Comparison of ENCODE assay signal across 12 cellular contexts in the genomic region with DNA sequence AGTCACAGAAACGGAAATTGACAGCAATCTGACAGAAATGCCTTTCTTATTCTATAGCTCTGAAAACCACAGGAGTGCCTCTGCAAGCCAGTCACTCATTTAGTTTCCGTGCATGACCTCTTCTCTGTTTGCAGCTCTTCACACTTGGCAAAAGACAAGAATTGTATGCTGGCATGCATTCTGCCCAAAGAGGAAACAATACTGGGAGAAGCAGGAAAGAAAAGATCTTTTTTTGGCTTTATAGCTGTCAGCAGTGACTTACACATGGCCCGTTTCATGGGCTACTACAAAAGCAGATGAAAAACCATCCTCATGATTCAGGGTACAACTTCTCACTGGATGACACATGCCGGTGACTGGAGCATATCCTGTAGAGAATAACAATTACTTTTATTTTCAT.
A peak's percentile ranks its signal among the peaks of the same experiment; 100 is the strongest.
DNase-seq lines count a peak whose midpoint lies in the region; ATAC-seq lines count a peak whose summit lies in the region.
"Had no signal": no experiment of that assay in that cellular context is flagged by ENCODE, and none has a peak within 500 bp of the region (broad histone marks: within the 10 kb centered on the region; RNA-seq: fewer than 3 reads in every experiment).

No MANE protein-coding gene starts in this region.

- H3K4me3 ChIP-seq in SK-N-MC, result no peak overlapping the region
- H3K4me3 ChIP-seq: lung, skin epidermis had no signal

- ATAC-seq in stimulated activated naive CD8-positive, alpha-beta T cell treated with anti-CD3 and anti-CD28 coated beads, Interleukin-15, amount 100 ng/mL, for 72 hours, result peak; percentile 67
- no peak for ATAC-seq in HG03342 (IDR thresholded peaks at IDR 0.05; ENCODE audit: unreplicated experiment)

- H3K9me3 Mint-ChIP-seq in activated naive CD4-positive, alpha-beta T cell treated with anti-CD3 and anti-CD28 coated beads for 36 hours, result no peaks in the 10 kb centered on the region
- H3K9me3 Mint-ChIP-seq in stimulated activated naive CD8-positive, alpha-beta T cell treated with anti-CD3 and anti-CD28 coated beads, Interleukin-15, amount 100 ng/mL, for 72 hours, result no peaks in the 10 kb centered on the region

- H3K9me3 ChIP-seq in SK-N-MC (ENCODE audit: low read depth, low read length), result 0 out of 2 replicates have a peak, but pooled peaks cover 2% of the 10 kb centered on the region
- H3K9me3 ChIP-seq: BE2C had no signal

- peak overlapping the region; percentile 56; the same call in 1 of the 2 replicates for H3K27ac ChIP-seq in SK-N-MC
- H3K27ac ChIP-seq: skin epidermis had no signal

- peaks cover 9% of the 10 kb centered on the region for H3K4me1 Mint-ChIP-seq in activated naive CD4-positive, alpha-beta T cell treated with anti-CD3 and anti-CD28 coated beads for 36 hours (ENCODE audit: low read depth)
- H3K4me1 Mint-ChIP-seq in stimulated activated naive CD8-positive, alpha-beta T cell treated with anti-CD3 and anti-CD28 coated beads, Interleukin-15, amount 100 ng/mL, for 72 hours, result peaks cover 9% of the 10 kb centered on the region

- CTCF ChIA-PET in activated naive CD4-positive, alpha-beta T cell treated with anti-CD3 and anti-CD28 coated beads for 36 hours (lab: Charles Lee), result interaction anchor here (0.6 kb wide), 1 partner anchor 1062 kb away, joined by 3 read pairs; no protein-coding TSS in a partner anchor

- intact Hi-C loops in activated naive CD4-positive, alpha-beta T cell treated with anti-CD3 and anti-CD28 coated beads for 36 hours (cut with micrococcal nuclease), result no loop called here

- DNase-seq in activated naive CD4-positive, alpha-beta T cell treated with anti-CD3 and anti-CD28 coated beads for 36 hours, result peak; percentile 4
- DNase-seq in activated naive CD4-positive, alpha-beta T cell (lab: John Stamatoyannopoulos, UW), result no peak
- DNase-seq in SK-N-MC (ENCODE audit: low read depth, low spot score) (no peak), fibroblast of peridontal ligament (ENCODE audit: extremely low read depth) (peak; percentile 42), NOMO-1 (lab: John Stamatoyannopoulos, UW; ENCODE audit: unreplicated experiment in 2 of 2) (no peak), SHP77 treated with DMSO at 0.1 percent for 48 hours (lab: John Stamatoyannopoulos, UW) (no peak)
- DNase-seq in stimulated activated naive CD8-positive, alpha-beta T cell treated with anti-CD3 and anti-CD28 coated beads, Interleukin-15, amount 100 ng/mL, for 72 hours, result peak in 1 of 2 donors; percentile 2
- DNase-seq: activated gamma-delta T cell treated with Interleukin-2 at 50 U/mL for 16 hours, BE2C had no signal

- H3K27me3 Mint-ChIP-seq in activated naive CD4-positive, alpha-beta T cell treated with anti-CD3 and anti-CD28 coated beads for 36 hours (ENCODE audit: low read depth), result peaks cover 16% of the 10 kb centered on the region
- H3K27me3 Mint-ChIP-seq in stimulated activated naive CD8-positive, alpha-beta T cell treated with anti-CD3 and anti-CD28 coated beads, Interleukin-15, amount 100 ng/mL, for 72 hours, result peaks cover 11% of the 10 kb centered on the region

- no peaks in the 10 kb centered on the region for H3K36me3 ChIP-seq in SK-N-MC (ENCODE audit: insufficient read depth, low read length)

- no peak overlapping the region for H3K27ac Mint-ChIP-seq in activated naive CD4-positive, alpha-beta T cell treated with anti-CD3 and anti-CD28 coated beads for 36 hours
- H3K27ac Mint-ChIP-seq in stimulated activated naive CD8-positive, alpha-beta T cell treated with anti-CD3 and anti-CD28 coated beads, Interleukin-15, amount 100 ng/mL, for 72 hours, result no peak overlapping the region

- H3K4me3 Mint-ChIP-seq in activated naive CD4-positive, alpha-beta T cell treated with anti-CD3 and anti-CD28 coated beads for 36 hours, result no peak overlapping the region
- peak overlapping the region; percentile 6 to 21 for H3K4me3 Mint-ChIP-seq in stimulated activated naive CD8-positive, alpha-beta T cell treated with anti-CD3 and anti-CD28 coated beads, Interleukin-15, amount 100 ng/mL, for 72 hours

- H3K9ac ChIP-seq in SK-N-MC (ENCODE audit: insufficient read length), result no peak overlapping the region

- no peaks in the 10 kb centered on the region for H3K36me3 Mint-ChIP-seq in activated naive CD4-positive, alpha-beta T cell treated with anti-CD3 and anti-CD28 coated beads for 36 hours (ENCODE audit: low read depth)

Comparison
In these comparisons a context has a peak if more than half of its experiments do, and no peak if none do; other contexts are left out.
1. DNase-seq: peak in activated naive CD4-positive, alpha-beta T cell treated with anti-CD3 and anti-CD28 coated beads for 36 hours (single experiment) and fibroblast of peridontal ligament (single experiment); none in activated naive CD4-positive, alpha-beta T cell (0 of 4), SK-N-MC (single experiment), NOMO-1 (0 of 2) and SHP77 treated with DMSO at 0.1 percent for 48 hours (single experiment).